In genomic region chr11:119381186-119381988, GRCh38 we compare ENCODE assay signal across 8 cellular contexts. TPM values are rescaled to one million over a fixed set of nuclear protein-coding genes. Genes with fewer than 3 reads are reported as not detected.
DNase-seq lines count a peak whose midpoint lies in the region; ATAC-seq and TF ChIP-seq lines count a peak whose summit lies in the region.

USP2 (minus strand) TSS chr11:119381690; CDS start chr11:119373480, 8,210 bp downstream.

- H3K36me3 ChIP-seq in WERI-Rb-1: no peaks in the 10 kb centered on the region
- no peaks in the 10 kb centered on the region for H3K36me3 ChIP-seq in breast epithelium
- no peaks in the 10 kb centered on the region for H3K36me3 ChIP-seq in skeletal muscle satellite cell (ENCODE audit: insufficient read depth, low read length)

- H3K27ac ChIP-seq in WERI-Rb-1 (no peak within 1 kb of the TSS), breast epithelium (peak within 1 kb of the TSS; percentile 83 to 89)

- H3K4me2 ChIP-seq in skeletal muscle satellite cell (ENCODE audit: low read length): peak within 1 kb of the TSS; percentile 84

- TF ChIP-seq CTCF in AG04449 (IDR thresholded peaks at IDR 0.05; ENCODE audit: insufficient read depth, low read length, missing control alignments) (peak; percentile 96), WERI-Rb-1 (IDR thresholded peaks at IDR 0.05; ENCODE audit: low read depth, low read length) (peak; percentile 92), breast epithelium (IDR thresholded peaks at IDR 0.05) (peak; percentile 77 to 98 (median 94))

- peaks cover 5% of the 10 kb centered on the region for H3K27me3 ChIP-seq in WERI-Rb-1 (ENCODE audit: insufficient read depth, low read depth, severe bottlenecking)
- no peaks in the 10 kb centered on the region for H3K27me3 ChIP-seq in breast epithelium
- H3K27me3 ChIP-seq in skeletal muscle satellite cell (ENCODE audit: control insufficient read depth, insufficient read depth, low read length): peaks cover 8% of the 10 kb centered on the region

- H3K9me3 ChIP-seq in WERI-Rb-1 (ENCODE audit: severe bottlenecking) (no peaks in the 10 kb centered on the region), breast epithelium (no peaks in the 10 kb centered on the region), iPS-18c (ENCODE audit: control insufficient read depth, insufficient read depth, low read length) (no peaks in the 10 kb centered on the region), skeletal muscle satellite cell (replicated peaks; ENCODE audit: low read length) (no peaks in the 10 kb centered on the region)

- DNase-seq in AG04449 (ENCODE audit: low read depth, low spot score) (peak; percentile 63), NCI-H2196 treated with DMSO at 0.1 percent for 48 hours (lab: John Stamatoyannopoulos, UW; ENCODE audit: unreplicated experiment) (peak; percentile 92), WERI-Rb-1 (peak; percentile 95), breast epithelium (ENCODE audit: low spot score in 2 of 2) (peak; percentile 98 to 99)

- no peak for TF ChIP-seq POLR2A in breast epithelium (IDR thresholded peaks at IDR 0.05)

- POLR2A ChIA-PET in AG04449 (lab: Yijun Ruan, JAX): interaction anchor here (0.6 to 0.8 kb wide), 2 partner anchors 36 to 41 kb away, joined by 3 read pairs; partner anchors contain the start of gene THY1

- H3K4me3 ChIP-seq in AG04449 (ENCODE audit: low read depth, low read length) (peak within 1 kb of the TSS; percentile 64), WERI-Rb-1 (ENCODE audit: low read depth, low read length) (peak within 1 kb of the TSS; percentile 40), breast epithelium (peak within 1 kb of the TSS; percentile 43 to 68 (median 55)), iPS-18c (ENCODE audit: insufficient read depth, low read depth, low read length) (peak within 1 kb of the TSS; percentile 71), skeletal muscle satellite cell (ENCODE audit: low read length) (peak within 1 kb of the TSS; percentile 75)

- H3K4me1 ChIP-seq in breast epithelium: peaks cover 0 to 23% of the 10 kb centered on the region in 2 donors
- H3K4me1 ChIP-seq in skeletal muscle satellite cell (ENCODE audit: control insufficient read depth, insufficient read depth, low read length): peaks cover 26% of the 10 kb centered on the region

- peak within 1 kb of the TSS; percentile 74 for H3K9ac ChIP-seq in skeletal muscle satellite cell (ENCODE audit: low read depth, low read length)

- CTCF ChIA-PET in AG04449 (lab: Yijun Ruan, JAX): interaction anchor here (0.8 to 21.7 kb wide), 34 partner anchors 10 to 301 kb away, joined by 3 to 425 read pairs (median 4); partner anchors contain the start of genes C1QTNF5, MFRP, RNF26 and THY1

- intact Hi-C loops in breast epithelium (cut with DNase I; ENCODE audit: low total_unique reads): no loop called here

- peak; percentile 90 for ATAC-seq in GM18870 (IDR thresholded peaks at IDR 0.05; ENCODE audit: unreplicated experiment)
- peak; percentile 98 for ATAC-seq in HG03139 (IDR thresholded peaks at IDR 0.05; ENCODE audit: unreplicated experiment)

RNA-seq across cellular contexts. Expression of gene USP2, which starts in this region (rescaled TPM):
- total RNA-seq in breast epithelium: 1 to 10 TPM in 2 of 3 donors, under 1 TPM in 1; 0.48 to 3.8 (median 2.0) TPM
- total RNA-seq in skeletal muscle satellite cell (2012; rRNA removed): 1.5 TPM in 1 of 2 replicates, not detected in the other
